Comparison of ENCODE assay signal across 13 cellular contexts in the genomic region with DNA sequence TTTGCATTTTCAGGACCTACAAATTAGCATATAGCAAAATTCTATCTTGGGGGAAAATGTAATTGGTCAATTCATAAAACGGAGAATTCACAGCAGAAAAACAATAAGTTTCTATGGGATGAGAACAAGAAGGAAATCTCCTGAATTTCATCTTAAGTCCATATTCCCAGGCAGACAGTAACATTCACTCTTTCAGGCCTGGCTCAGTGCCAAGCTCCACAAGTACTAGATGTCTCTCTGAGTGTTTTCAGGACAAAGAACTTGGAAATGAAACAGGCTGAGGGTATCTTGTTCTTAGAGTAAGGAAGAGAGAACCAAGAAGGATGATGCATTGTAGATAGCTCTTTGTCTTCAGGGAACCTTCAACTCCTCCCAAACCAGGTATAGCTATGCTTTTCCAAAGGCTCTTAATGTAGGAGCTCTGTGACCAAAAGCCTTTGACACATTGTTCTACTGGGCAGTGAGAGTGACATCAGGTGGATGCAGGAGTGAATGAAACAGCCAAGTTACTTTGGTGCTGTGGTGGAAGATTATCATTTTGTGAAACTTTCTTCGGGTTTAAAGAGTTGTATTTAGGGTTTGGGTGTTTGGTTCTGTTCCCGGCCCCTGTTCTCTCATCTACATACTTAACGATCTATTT.
DNase-seq lines count a peak whose midpoint lies in the region; ATAC-seq and TF ChIP-seq lines count a peak whose summit lies in the region.
"Had no signal": no experiment of that assay in that cellular context is flagged by ENCODE, and none has a peak within 500 bp of the region (broad histone marks: within the 10 kb centered on the region; RNA-seq: fewer than 3 reads in every experiment).

No MANE protein-coding gene starts in this region.

- H3K4me2 ChIP-seq in PC-3 (ENCODE audit: low read length): no peak overlapping the region
- H3K4me2 ChIP-seq: BLaER1 treated with 17β-estradiol and CSF1 and Interleukin-3, amounts not matched to agents 10 nM and 100 nM had no signal

- H3K9me2 ChIP-seq in PC-3 (replicated peaks; ENCODE audit: low read length): no peaks in the 10 kb centered on the region

- intact Hi-C loops in PC-3 (cut with micrococcal nuclease) (loop anchor here (1.0 to 5.0 kb wide), 4 partner anchors 57 to 840 kb away; no protein-coding TSS in a partner anchor), left ventricle myocardium superior (cut with micrococcal nuclease) (no loop called here)

- no peaks in the 10 kb centered on the region for H4K20me1 ChIP-seq in PC-3 (ENCODE audit: low read length)
- H4K20me1 ChIP-seq: BLaER1 treated with 17β-estradiol and CSF1 and Interleukin-3, amounts not matched to agents 10 nM and 100 nM had no signal

- no peaks in the 10 kb centered on the region for H3K79me2 ChIP-seq in PC-3 (ENCODE audit: low read length)

- ATAC-seq in PC-3 (peak; percentile 77), left ventricle myocardium superior (peak; percentile 52), omental fat pad (ENCODE audit: low FRiP score) (no peak)
- ATAC-seq: HCT116; stimulated activated naive CD8-positive, alpha-beta T cell treated with anti-CD3 and anti-CD28 coated beads, Interleukin-15, amount 100 ng/mL, for 72 hours had no signal

- no peak overlapping the region for H2AFZ ChIP-seq in PC-3 (ENCODE audit: low read length)

- peak; percentile 24; the same call in 1 of the 2 replicates for TF ChIP-seq CTCF in 22Rv1 (IDR thresholded peaks at IDR 0.05)
- TF ChIP-seq CTCF in PC-3 (conservative IDR thresholded peaks at IDR 0.05; ENCODE audit: low read depth, low read length): peak; percentile 47
- TF ChIP-seq CTCF in omental fat pad (IDR thresholded peaks at IDR 0.05): no peak

- CTCF ChIA-PET in PC-3 (lab: Charles Lee): interaction anchor here (0.5 to 1.2 kb wide), 7 partner anchors 9 to 582 kb away, joined by 3 to 5 read pairs (median 3); no protein-coding TSS in a partner anchor

- BruUV-seq in PC-3 (replicated peaks; lab: Mats Ljungman, UMichigan): no TSS peak

- H3K27ac ChIP-seq in 22Rv1: no peak overlapping the region
- H3K27ac ChIP-seq in PC-3 (ENCODE audit: low read length): no peak overlapping the region
- H3K27ac ChIP-seq: BLaER1 treated with 17β-estradiol and CSF1 and Interleukin-3, amounts not matched to agents 10 nM and 100 nM had no signal

- H3K4me3 ChIP-seq in PC-3 (ENCODE audit: low read length): no peak overlapping the region
- no peak overlapping the region for H3K4me3 ChIP-seq in MG63
- H3K4me3 ChIP-seq: BLaER1 treated with 17β-estradiol and CSF1 and Interleukin-3, amounts not matched to agents 10 nM and 100 nM had no signal

- no peaks in the 10 kb centered on the region for H3K4me1 ChIP-seq in PC-3 (ENCODE audit: insufficient read depth, low read length)
- H3K4me1 ChIP-seq: BLaER1 treated with 17β-estradiol and CSF1 and Interleukin-3, amounts not matched to agents 10 nM and 100 nM had no signal

- no peak overlapping the region for H3K9ac ChIP-seq in PC-3 (ENCODE audit: low read length)
- H3K9ac ChIP-seq: BLaER1 treated with 17β-estradiol and CSF1 and Interleukin-3, amounts not matched to agents 10 nM and 100 nM had no signal

- no peaks in the 10 kb centered on the region for H3F3A ChIP-seq in PC-3 (ENCODE audit: low read length, unreplicated experiment)

- H3K9me3 ChIP-seq in PC-3 (ENCODE audit: low read length) (no peaks in the 10 kb centered on the region), MG63 (peaks cover 2% of the 10 kb centered on the region; the same call in 1 of the 2 replicates)

- H3K36me3 ChIP-seq in PC-3 (ENCODE audit: low read depth, low read length) (no peaks in the 10 kb centered on the region), MG63 (no peaks in the 10 kb centered on the region)

- peak; percentile 17 for DNase-seq in COR-L47 (lab: John Stamatoyannopoulos, UW)
- DNase-seq in PC-3: peak; percentile 40
- DNase-seq in left ventricle myocardium superior: peak; percentile 33
- DNase-seq in MG63: no peak
- DNase-seq in omental fat pad (ENCODE audit: low spot score): no peak
- DNase-seq in stimulated activated naive CD4-positive, alpha-beta T cell treated with Interleukin-2 at 50 U/mL for 16 hours (lab: John Stamatoyannopoulos, UW): no peak
- DNase-seq in UCSD-AML1 (lab: John Stamatoyannopoulos, UW; ENCODE audit: unreplicated experiment): no peak
- DNase-seq: immature natural killer cell; NCI-H526 treated with DMSO at 0.1 percent for 48 hours; stimulated activated naive CD8-positive, alpha-beta T cell treated with anti-CD3 and anti-CD28 coated beads, Interleukin-15, amount 100 ng/mL, for 72 hours had no signal

- H3K27me3 ChIP-seq in PC-3 (ENCODE audit: low read length) (no peaks in the 10 kb centered on the region), MG63 (no peaks in the 10 kb centered on the region)
- H3K27me3 ChIP-seq: BLaER1 treated with 17β-estradiol and CSF1 and Interleukin-3, amounts not matched to agents 10 nM and 100 nM had no signal

- POLR2A ChIA-PET in PC-3 (lab: Charles Lee; ENCODE audit: unreplicated experiment): no interaction called here

Comparison
In these comparisons a context has a peak if more than half of its experiments do, and no peak if none do; other contexts are left out.
1. CTCF ChIP-seq: peak in 22Rv1 (single experiment) and PC-3 (single experiment); none in omental fat pad (0 of 3).
2. DNase-seq: peak in COR-L47 (single experiment), PC-3 (single experiment) and left ventricle myocardium superior (single experiment); none in MG63 (single experiment), omental fat pad (single experiment), stimulated activated naive CD4-positive, alpha-beta T cell treated with Interleukin-2 at 50 U/mL for 16 hours (single experiment) and UCSD-AML1 (single experiment).